ENCODE assay signal across 17 cellular contexts in genomic region chr11:76657139-76657823, GRCh38. TPM values are rescaled to one million over a fixed set of nuclear protein-coding genes. Genes with fewer than 3 reads are reported as not detected.
DNase-seq lines count a peak whose midpoint lies in the region; ATAC-seq and TF ChIP-seq lines count a peak whose summit lies in the region.
"Had no signal": no experiment of that assay in that cellular context is flagged by ENCODE, and none has a peak within 500 bp of the region (broad histone marks: within the 10 kb centered on the region; RNA-seq: fewer than 3 reads in every experiment).

No MANE protein-coding gene starts in this region.

- CTCF ChIA-PET in activated CD8-positive, alpha-beta memory T cell treated with anti-CD3 and anti-CD28 coated beads, Interleukin-2, amount 10 ng/mL, durations not matched to agents 7 days and 5 days (lab: Charles Lee) = interaction anchor here (0.6 kb wide), 1 partner anchor 23 kb away, joined by 3 read pairs; no protein-coding TSS in a partner anchor
- CTCF ChIA-PET in MCF 10A (lab: Yijun Ruan, JAX) = no interaction called here

- TF ChIP-seq POLR2A in gastroesophageal sphincter (IDR thresholded peaks at IDR 0.05) (no peak), upper lobe of left lung (IDR thresholded peaks at IDR 0.05) (no peak)

- H3K14ac ChIP-seq in neuronal stem cell (ENCODE audit: low read length) = no peak overlapping the region

- DNase-seq in activated CD8-positive, alpha-beta memory T cell treated with anti-CD3 and anti-CD28 coated beads, Interleukin-2, amount 50 U/mL, for 4 hours = peak; percentile 6
- DNase-seq in activated CD8-positive, alpha-beta memory T cell treated with anti-CD3 and anti-CD28 coated beads, Interleukin-2, amount 10 ng/mL, durations not matched to agents 7 days and 5 days = no peak
- DNase-seq in neuronal stem cell (ENCODE audit: low spot score) (no peak), upper lobe of left lung (peak in 1 of 2 donors; percentile 7), MCF 10A (ENCODE audit: unreplicated experiment) (no peak), iPS-NIHi11 (ENCODE audit: low spot score) (no peak)
- DNase-seq: activated CD4-positive, alpha-beta T cell treated with anti-CD3 and anti-CD28 coated beads for 36 hours; effector CD4-positive, alpha-beta T cell; GF-D8; Kasumi-1; NCI-H187; T-helper 2 cell had no signal

- intact Hi-C loops in MCF 10A (cut with micrococcal nuclease) = no loop called here

- peak overlapping the region; percentile 22 for H2BK15ac ChIP-seq in neuronal stem cell (ENCODE audit: low read length)

- H3K23ac ChIP-seq in neuronal stem cell (ENCODE audit: low read depth, low read length, poor library complexity) = no peak overlapping the region

- no peaks in the 10 kb centered on the region for H3K27me3 ChIP-seq in gastroesophageal sphincter
- peaks cover 0 to 19% (median 0%) of the 10 kb centered on the region in 3 experiments for H3K27me3 ChIP-seq in neuronal stem cell (ENCODE audit: control insufficient read depth in 3 of 3, insufficient read depth in 3 of 3, low read depth in 1 of 3, low read length in 3 of 3)
- H3K27me3 ChIP-seq in upper lobe of left lung = no peaks in the 10 kb centered on the region

- no peaks in the 10 kb centered on the region for H3K9me3 ChIP-seq in gastroesophageal sphincter
- H3K9me3 ChIP-seq in neuronal stem cell (replicated peaks in 1 of 2; ENCODE audit: control insufficient read depth in 2 of 2, insufficient read depth in 1 of 2, low read depth in 1 of 2, low read length in 2 of 2) = no peaks in the 10 kb centered on the region
- no peaks in the 10 kb centered on the region for H3K9me3 ChIP-seq in upper lobe of left lung

- no peak overlapping the region for H4K8ac ChIP-seq in neuronal stem cell (ENCODE audit: low read depth, low read length)

- H3K4me3 Mint-ChIP-seq in activated CD8-positive, alpha-beta memory T cell treated with anti-CD3 and anti-CD28 coated beads, Interleukin-2, amount 10 ng/mL, durations not matched to agents 7 days and 5 days = no peak overlapping the region
- H3K4me3 Mint-ChIP-seq in MCF 10A (ENCODE audit: unreplicated experiment) = no peak overlapping the region
- H3K4me3 Mint-ChIP-seq: activated CD4-positive, alpha-beta T cell treated with anti-CD3 and anti-CD28 coated beads for 36 hours had no signal

- H2BK120ac ChIP-seq in neuronal stem cell (ENCODE audit: low read depth, low read length) = peak overlapping the region; percentile 34

- H3K4me2 ChIP-seq in neuronal stem cell (ENCODE audit: insufficient read depth, low read length, poor library complexity, severe bottlenecking) = no peak overlapping the region

- H3K4me3 ChIP-seq in gastroesophageal sphincter (no peak overlapping the region), neuronal stem cell (ENCODE audit: low read length in 2 of 2) (no peak overlapping the region), upper lobe of left lung (no peak overlapping the region)

- POLR2A ChIA-PET in MCF 10A (lab: Yijun Ruan, JAX) = interaction anchor here (1.4 kb wide), 1 partner anchor 12 kb away, joined by 4 read pairs; no protein-coding TSS in a partner anchor

- H3K4me1 ChIP-seq in gastroesophageal sphincter (peaks cover 0 to 49% (median 28%) of the 10 kb centered on the region in 3 donors), neuronal stem cell (ENCODE audit: control insufficient read depth in 2 of 2, insufficient read depth in 1 of 2, low read depth in 1 of 2, low read length in 2 of 2) (peaks cover 0 to 3% of the 10 kb centered on the region in 2 donors), upper lobe of left lung (peaks cover 8 to 39% (median 26%) of the 10 kb centered on the region in 4 donors)

- H3K9me3 Mint-ChIP-seq in activated CD8-positive, alpha-beta memory T cell treated with anti-CD3 and anti-CD28 coated beads, Interleukin-2, amount 10 ng/mL, durations not matched to agents 7 days and 5 days (ENCODE audit: low read depth) = no peaks in the 10 kb centered on the region
- no peaks in the 10 kb centered on the region for H3K9me3 Mint-ChIP-seq in MCF 10A (ENCODE audit: unreplicated experiment)

- H3K36me3 Mint-ChIP-seq in activated CD8-positive, alpha-beta memory T cell treated with anti-CD3 and anti-CD28 coated beads, Interleukin-2, amount 10 ng/mL, durations not matched to agents 7 days and 5 days = no peaks in the 10 kb centered on the region
- H3K36me3 Mint-ChIP-seq in MCF 10A (ENCODE audit: insufficient read depth, unreplicated experiment) = no peaks in the 10 kb centered on the region

- H3K4ac ChIP-seq in neuronal stem cell (ENCODE audit: low read length) = peak overlapping the region; percentile 10

- no peak overlapping the region for H4K91ac ChIP-seq in neuronal stem cell (ENCODE audit: low read depth, low read length, poor library complexity)

- peak overlapping the region; percentile 50 for H3K9ac ChIP-seq in neuronal stem cell (ENCODE audit: low read depth, low read length, poor library complexity)

- H2BK12ac ChIP-seq in neuronal stem cell (ENCODE audit: low read length) = no peak overlapping the region

- H2AFZ ChIP-seq in neuronal stem cell (ENCODE audit: low read length) = peak overlapping the region; percentile 62

- no peak overlapping the region for H2BK5ac ChIP-seq in neuronal stem cell (ENCODE audit: low read length)

- no peak for ATAC-seq in activated CD8-positive, alpha-beta memory T cell treated with anti-CD3 and anti-CD28 coated beads, Interleukin-2, amount 10 ng/mL, durations not matched to agents 7 days and 5 days
- ATAC-seq in gastroesophageal sphincter (no peak), upper lobe of left lung (ENCODE audit: low FRiP score in 2 of 2) (no peak), HG03460 (IDR thresholded peaks at IDR 0.05; ENCODE audit: unreplicated experiment) (no peak)
- ATAC-seq: activated CD4-positive, alpha-beta T cell treated with anti-CD3 and anti-CD28 coated beads for 36 hours had no signal

- H3K27ac Mint-ChIP-seq in activated CD8-positive, alpha-beta memory T cell treated with anti-CD3 and anti-CD28 coated beads, Interleukin-2, amount 10 ng/mL, durations not matched to agents 7 days and 5 days = no peak overlapping the region
- no peak overlapping the region for H3K27ac Mint-ChIP-seq in MCF 10A (ENCODE audit: low read depth, unreplicated experiment)
- H3K27ac Mint-ChIP-seq: activated CD4-positive, alpha-beta T cell treated with anti-CD3 and anti-CD28 coated beads for 36 hours; progenitor cell of endocrine pancreas had no signal

- peaks cover 0 to 27% of the 10 kb centered on the region in 2 donors for H3K36me3 ChIP-seq in gastroesophageal sphincter
- no peaks in the 10 kb centered on the region for H3K36me3 ChIP-seq in neuronal stem cell (replicated peaks in 1 of 2; ENCODE audit: control insufficient read depth in 2 of 2, insufficient read depth in 2 of 2, low read length in 2 of 2)
- H3K36me3 ChIP-seq in upper lobe of left lung = peaks cover 0 to 52% (median 13%) of the 10 kb centered on the region in 4 donors

- no TSS peak for BruUV-seq in MCF 10A (replicated peaks; lab: Mats Ljungman, UMichigan)

- no peak overlapping the region for H3K18ac ChIP-seq in neuronal stem cell (ENCODE audit: low read length)

- TF ChIP-seq CTCF in gastroesophageal sphincter (IDR thresholded peaks at IDR 0.05) (no peak), upper lobe of left lung (IDR thresholded peaks at IDR 0.05) (no peak), MCF 10A (IDR thresholded peaks at IDR 0.05; ENCODE audit: unreplicated experiment) (no peak)

- peak overlapping the region; percentile 60 for H2AK5ac ChIP-seq in neuronal stem cell (ENCODE audit: low read depth, low read length)

- WGBS in gastroesophageal sphincter (ENCODE audit: low coverage in 1 of 2), 2 donors = 76 to 80% methylated on average over 8 to 12 of the region's 14 CpGs
- WGBS in neuronal stem cell (ENCODE audit: extremely low coverage in 2 of 2, insufficient read length in 2 of 2, insufficient replicate concordance in 1 of 2), 2 donors = no CpG with 5 or more reads among the region's 14 CpGs
- 70 to 85% methylated on average over 14 of the region's 14 CpGs for WGBS in upper lobe of left lung, 2 donors

- TF ChIP-seq EP300 in gastroesophageal sphincter (IDR thresholded peaks at IDR 0.05) (no peak), upper lobe of left lung (IDR thresholded peaks at IDR 0.05) (no peak)

- peaks cover 2% of the 10 kb centered on the region for H3K27me3 Mint-ChIP-seq in activated CD8-positive, alpha-beta memory T cell treated with anti-CD3 and anti-CD28 coated beads, Interleukin-2, amount 10 ng/mL, durations not matched to agents 7 days and 5 days
- H3K27me3 Mint-ChIP-seq in MCF 10A (ENCODE audit: insufficient read depth, unreplicated experiment) = no peaks in the 10 kb centered on the region

- H3K79me1 ChIP-seq in neuronal stem cell (ENCODE audit: low read depth, low read length) = no peaks in the 10 kb centered on the region

- no peaks in the 10 kb centered on the region for H3K4me1 Mint-ChIP-seq in activated CD8-positive, alpha-beta memory T cell treated with anti-CD3 and anti-CD28 coated beads, Interleukin-2, amount 10 ng/mL, durations not matched to agents 7 days and 5 days
- no peaks in the 10 kb centered on the region for H3K4me1 Mint-ChIP-seq in MCF 10A (ENCODE audit: insufficient read depth, unreplicated experiment)
- H3K4me1 Mint-ChIP-seq: activated CD4-positive, alpha-beta T cell treated with anti-CD3 and anti-CD28 coated beads for 36 hours had no signal

- H3K27ac ChIP-seq in gastroesophageal sphincter (peak overlapping the region in 3 of 4 donors; percentile 7 to 75 (median 39)), neuronal stem cell (replicated peaks; ENCODE audit: low read length) (no peak overlapping the region), upper lobe of left lung (peak overlapping the region in 3 of 4 donors; percentile 61 to 72 (median 65))
- H3K27ac ChIP-seq: HL-60, RWPE1 had no signal

RNA-seq across cellular contexts. Expression of gene LRRC32, which starts 13.3 kb away (rescaled TPM):
- 1 to 10 TPM in 1 of 2 experiments, under 1 TPM in 1; 0.32 to 4.7 TPM for total RNA-seq in activated CD8-positive, alpha-beta memory T cell treated with anti-CD3 and anti-CD28 coated beads, Interleukin-2, amount 10 ng/mL, durations not matched to agents 7 days and 5 days
- total RNA-seq in gastroesophageal sphincter (10 to 100 TPM; 22.7 to 37.6 (median 31.1) TPM), upper lobe of left lung (100 to 1,000 TPM in 1 of 6 donors, 10 to 100 TPM in 5; 41.3 to 118 (median 60.3) TPM), MCF 10A (2022) (not detected in 2 replicates)
- 0.91 TPM for polyA plus RNA-seq in neuronal stem cell (2013, experiment 1 of 2)
- polyA plus RNA-seq in neuronal stem cell (2013, experiment 2 of 2) = 1.1 TPM

Comparison
In these comparisons a context has a peak if more than half of its experiments do, and no peak if none do; other contexts are left out.
1. RNA of gene LRRC32, which starts 13.3 kb away (total RNA-seq): 41.3 to 118 TPM in upper lobe of left lung and 22.7 to 37.6 TPM in gastroesophageal sphincter; 0.32 to 4.7 TPM in activated CD8-positive, alpha-beta memory T cell treated with anti-CD3 and anti-CD28 coated beads, Interleukin-2, amount 10 ng/mL, durations not matched to agents 7 days and 5 days and not detected in MCF 10A; every median in the first group is over 4 times any median in the second.